Comparison of ENCODE assay signal across 11 cellular contexts in the genomic region with DNA sequence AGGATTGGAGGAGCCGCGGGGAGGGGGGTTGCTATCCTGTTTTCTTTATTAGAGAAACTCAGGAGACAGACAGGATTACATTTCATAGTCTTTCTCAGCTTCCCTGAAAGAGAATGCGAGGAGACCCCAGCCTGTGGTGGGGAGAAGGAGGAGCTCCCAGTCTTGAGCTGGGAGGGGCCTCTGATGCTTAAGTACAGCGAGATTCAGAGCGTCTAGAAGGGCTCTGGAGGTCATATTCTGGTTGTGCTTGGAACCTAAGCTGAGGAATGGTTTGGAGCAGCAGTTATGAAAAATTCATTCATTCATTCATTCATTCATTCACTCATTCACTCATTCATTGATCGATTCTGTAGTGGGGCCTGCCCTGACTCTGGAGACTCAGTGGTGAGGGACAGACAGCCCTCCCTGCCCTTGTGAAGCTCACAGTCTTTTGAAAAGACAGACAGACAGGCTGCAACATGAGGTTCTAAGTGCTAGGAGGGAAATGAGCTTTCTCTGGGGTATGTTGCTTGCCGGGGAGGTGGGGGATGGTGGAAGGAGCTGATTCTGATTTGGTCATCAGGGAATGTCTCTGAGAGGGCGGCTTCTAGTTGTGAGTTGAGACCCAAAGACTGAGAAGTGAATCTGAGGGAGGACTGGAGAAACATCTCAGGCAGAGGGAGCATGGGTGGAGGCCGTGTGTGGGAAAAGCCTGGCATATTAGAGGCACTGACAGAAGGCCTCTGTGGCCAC. TPM values are rescaled to one million over a fixed set of nuclear protein-coding genes. Genes with fewer than 3 reads are reported as not detected.
DNase-seq lines count a peak whose midpoint lies in the region; ATAC-seq and TF ChIP-seq lines count a peak whose summit lies in the region.
"Had no signal": no experiment of that assay in that cellular context is flagged by ENCODE, and none has a peak within 500 bp of the region (broad histone marks: within the 10 kb centered on the region; RNA-seq: fewer than 3 reads in every experiment).

No MANE protein-coding gene starts in this region.

- H3K36me3 Mint-ChIP-seq in neural progenitor cell, result no peaks in the 10 kb centered on the region

- H3K4me3 Mint-ChIP-seq in neural progenitor cell, result peak overlapping the region; percentile 97

- H3K79me2 ChIP-seq in PC-9 (ENCODE audit: low read depth), result peaks cover 58% of the 10 kb centered on the region
- H3K79me2 ChIP-seq in neural progenitor cell (ENCODE audit: low read depth), result no peaks in the 10 kb centered on the region

- POLR2A ChIA-PET in PC-9 (lab: Charles Lee; ENCODE audit: unreplicated experiment), result interaction anchor here (0.5 to 0.7 kb wide), 2 partner anchors 111 to 1347 kb away, joined by 3 to 5 read pairs; no protein-coding TSS in a partner anchor

- DNase-seq in EH (ENCODE audit: low read depth) (peak; percentile 97), PC-9 (no peak), fibroblast of gingiva (ENCODE audit: low read depth) (peak; percentile 39), neural progenitor cell (ENCODE audit: low spot score) (peak; percentile 52), activated gamma-delta T cell (lab: John Stamatoyannopoulos, UW) (no peak), HUDEP-2 (lab: John Stamatoyannopoulos, UW; ENCODE audit: unreplicated experiment in 76 of 76) (no peak), globus pallidus (ENCODE audit: low spot score) (no peak)
- DNase-seq: H7 had no signal

- H3K27ac Mint-ChIP-seq in neural progenitor cell, result peak overlapping the region; percentile 84

- no peaks in the 10 kb centered on the region for H3K27me3 ChIP-seq in PC-9 (ENCODE audit: insufficient read depth, low read depth)
- H3K27me3 ChIP-seq in neural progenitor cell, result peaks cover 62% of the 10 kb centered on the region

- H3K27me3 Mint-ChIP-seq in neural progenitor cell (ENCODE audit: insufficient read depth, low read depth), result peaks cover 13% of the 10 kb centered on the region

- H3K9me3 ChIP-seq in PC-9 (ENCODE audit: insufficient read depth, low read depth), result no peaks in the 10 kb centered on the region
- no peaks in the 10 kb centered on the region for H3K9me3 ChIP-seq in neural progenitor cell (ENCODE audit: low read depth)
- H3K9me3 ChIP-seq: suprapubic skin had no signal

- TF ChIP-seq CTCF in PC-9 (conservative IDR thresholded peaks at IDR 0.05), result no peak
- TF ChIP-seq CTCF in neural progenitor cell (IDR thresholded peaks at IDR 0.05), result no peak

- CTCF ChIA-PET in PC-9 (lab: Charles Lee), result interaction anchor here (1.1 kb wide), 1 partner anchor 76 kb away, joined by 3 read pairs; no protein-coding TSS in a partner anchor

- ATAC-seq in HG02870 (IDR thresholded peaks at IDR 0.05; ENCODE audit: unreplicated experiment), result no peak
- ATAC-seq: esophagus mucosa had no signal

- intact Hi-C loops in PC-9 (cut with micrococcal nuclease; ENCODE audit: unreplicated experiment), result loop anchor here (2.0 to 10.0 kb wide), 5 partner anchors 30 to 368 kb away; no protein-coding TSS in a partner anchor

- peaks cover 22% of the 10 kb centered on the region; the same call in 1 of the 2 replicates for H3F3A ChIP-seq in PC-9 (ENCODE audit: insufficient read depth, low read depth)
- H3F3A ChIP-seq in neural progenitor cell (ENCODE audit: low read depth), result peaks cover 41% of the 10 kb centered on the region

- H2AFZ ChIP-seq in PC-9 (no peak overlapping the region), neural progenitor cell (replicated peaks) (no peak overlapping the region)

- no peaks in the 10 kb centered on the region for H3K9me2 ChIP-seq in PC-9 (ENCODE audit: insufficient read depth)

- H3K4me1 Mint-ChIP-seq in neural progenitor cell, result peaks cover 37% of the 10 kb centered on the region

- H3K4me2 ChIP-seq in PC-9 (peak overlapping the region; percentile 87), neural progenitor cell (peak overlapping the region; percentile 90)

- H3K4me1 ChIP-seq in PC-9 (replicated peaks; ENCODE audit: insufficient read depth) (peaks cover 23% of the 10 kb centered on the region), neural progenitor cell (peaks cover 36% of the 10 kb centered on the region)

- H3K36me3 ChIP-seq in PC-9 (ENCODE audit: low read depth) (no peaks in the 10 kb centered on the region; the same call in 1 of the 2 replicates), neural progenitor cell (no peaks in the 10 kb centered on the region)
- H3K36me3 ChIP-seq: suprapubic skin had no signal

- H3K4me3 ChIP-seq in PC-9 (peak overlapping the region; percentile 82), neural progenitor cell (no peak overlapping the region)
- H3K4me3 ChIP-seq: suprapubic skin had no signal

- peak overlapping the region; percentile 85 for H3K27ac ChIP-seq in PC-9
- H3K27ac ChIP-seq in neural progenitor cell, result no peak overlapping the region

- BruUV-seq in PC-9 (replicated peaks; lab: Mats Ljungman, UMichigan), result no TSS peak

- no peaks in the 10 kb centered on the region for H3K9me3 Mint-ChIP-seq in neural progenitor cell

- H4K20me1 ChIP-seq in PC-9 (ENCODE audit: insufficient read depth), result peaks cover 16% of the 10 kb centered on the region
- H4K20me1 ChIP-seq in neural progenitor cell (ENCODE audit: low read depth), result peaks cover 49% of the 10 kb centered on the region

- H3K9ac ChIP-seq in neural progenitor cell, result no peak overlapping the region

RNA-seq across cellular contexts. Expression of a gene that starts 2.5 kb away (rescaled TPM):
- total RNA-seq in PC-9 (2021), result 6.9 and 11.0 TPM in 2 replicates
- 0.13 and 1.7 TPM in 2 replicates for total RNA-seq in neural progenitor cell (ENCODE audit: low replicate concordance)

Comparison
In these comparisons a context has a peak if more than half of its experiments do, and no peak if none do; other contexts are left out.
1. DNase-seq: peak in EH (single experiment), fibroblast of gingiva (single experiment) and neural progenitor cell (single experiment); none in PC-9 (0 of 2), activated gamma-delta T cell (single experiment), HUDEP-2 (0 of 76) and globus pallidus (single experiment).